In genomic region chr9:91066856-91067255, GRCh38 we compare ENCODE assay signal across 26 cellular contexts.
"Had no signal": no experiment of that assay in that cellular context is flagged by ENCODE, and none has a peak within 500 bp of the region (broad histone marks: within the 10 kb centered on the region; RNA-seq: fewer than 3 reads in every experiment).

No MANE protein-coding gene starts in this region.

- DNase-seq: activated B cell treated with CpG ODN at 0.5 μM for 24 hours; activated CD4-positive, alpha-beta T cell treated with anti-CD3 and anti-CD28 coated beads for 48 hours; activated CD4-positive, alpha-beta T cell treated with anti-CD3 and anti-CD28 coated beads, Interleukin-2, amount 50 U/mL, for 1 hour; activated CD4-positive, alpha-beta T cell treated with anti-CD3 and anti-CD28 coated beads, Interleukin-2, amount 50 U/mL, for 48 hours; activated CD8-positive, alpha-beta T cell treated with anti-CD3 and anti-CD28 coated beads for 36 hours; activated gamma-delta T cell; activated naive CD4-positive, alpha-beta T cell; activated naive CD4-positive, alpha-beta T cell treated with anti-CD3 and anti-CD28 coated beads, Interleukin-2, amount 10 ng/mL, durations not matched to agents 7 days and 5 days; activated naive CD8-positive, alpha-beta T cell treated with anti-CD3 and anti-CD28 coated beads, Interleukin-2, amount 10 ng/mL, durations not matched to agents 7 days and 5 days; activated T-cell treated with anti-CD3 and anti-CD28 coated beads for 4 hours; activated T-cell treated with anti-CD3 and anti-CD28 coated beads, Interleukin-2, amount 50 U/mL, for 24 hours; activated T-cell treated with anti-CD3 and anti-CD28 coated beads, Interleukin-2, amount 50 U/mL, for 72 hours; amniotic stem cell; anterior cingulate cortex; brain microvascular endothelial cell; caudate nucleus; effector CD8-positive, alpha-beta T cell; foreskin fibroblast; T-helper 1 cell; T-helper 17 cell; T1000; WERI-Rb-1 had no signal

- H3K4me3 Mint-ChIP-seq: activated B cell treated with CpG ODN at 0.5 μM for 24 hours; activated CD8-positive, alpha-beta T cell treated with anti-CD3 and anti-CD28 coated beads for 36 hours; activated naive CD4-positive, alpha-beta T cell treated with anti-CD3 and anti-CD28 coated beads, Interleukin-2, amount 10 ng/mL, durations not matched to agents 7 days and 5 days; activated naive CD8-positive, alpha-beta T cell treated with anti-CD3 and anti-CD28 coated beads, Interleukin-2, amount 10 ng/mL, durations not matched to agents 7 days and 5 days; activated T-cell treated with anti-CD3 and anti-CD28 coated beads, Interleukin-2, amount 50 U/mL, for 24 hours; activated T-cell treated with anti-CD3 and anti-CD28 coated beads, Interleukin-2, amount 50 U/mL, for 72 hours; T-helper 17 cell; T-helper 2 cell treated with Interferon-gamma antibody and Interleukin-4, amounts not matched to agents 5 μg/mL and 100 μg/mL, for 36 hours had no signal

- H3K36me3 ChIP-seq: brain microvascular endothelial cell, WERI-Rb-1 had no signal

- H3K27me3 Mint-ChIP-seq: activated T-cell treated with anti-CD3 and anti-CD28 coated beads, Interleukin-2, amount 50 U/mL, for 24 hours had no signal

- H3K27me3 ChIP-seq: brain microvascular endothelial cell had no signal

- H3K27ac Mint-ChIP-seq: activated B cell treated with CpG ODN at 0.5 μM for 24 hours; activated CD8-positive, alpha-beta T cell treated with anti-CD3 and anti-CD28 coated beads for 36 hours; activated naive CD4-positive, alpha-beta T cell treated with anti-CD3 and anti-CD28 coated beads, Interleukin-2, amount 10 ng/mL, durations not matched to agents 7 days and 5 days; activated naive CD8-positive, alpha-beta T cell treated with anti-CD3 and anti-CD28 coated beads, Interleukin-2, amount 10 ng/mL, durations not matched to agents 7 days and 5 days; activated T-cell treated with anti-CD3 and anti-CD28 coated beads, Interleukin-2, amount 50 U/mL, for 24 hours; activated T-cell treated with anti-CD3 and anti-CD28 coated beads, Interleukin-2, amount 50 U/mL, for 72 hours; T-helper 17 cell; T-helper 2 cell treated with Interferon-gamma antibody and Interleukin-4, amounts not matched to agents 5 μg/mL and 100 μg/mL, for 36 hours had no signal

- H3K4me1 Mint-ChIP-seq: activated B cell treated with CpG ODN at 0.5 μM for 24 hours had no signal

- H3K9me3 Mint-ChIP-seq: activated naive CD4-positive, alpha-beta T cell treated with anti-CD3 and anti-CD28 coated beads, Interleukin-2, amount 10 ng/mL, durations not matched to agents 7 days and 5 days; activated T-cell treated with anti-CD3 and anti-CD28 coated beads, Interleukin-2, amount 50 U/mL, for 72 hours; T-helper 2 cell treated with Interferon-gamma antibody and Interleukin-4, amounts not matched to agents 5 μg/mL and 100 μg/mL, for 36 hours had no signal

- H3K27ac ChIP-seq: brain microvascular endothelial cell, epithelial cell of prostate, WERI-Rb-1 had no signal

- ATAC-seq: activated CD4-positive, CD25-positive, alpha-beta regulatory T cell treated with anti-CD3 and anti-CD28 coated beads, Interleukin-2, amount 50 U/mL, for 24 hours; activated CD8-positive, alpha-beta T cell treated with anti-CD3 and anti-CD28 coated beads for 36 hours; activated naive CD4-positive, alpha-beta T cell treated with anti-CD3 and anti-CD28 coated beads, Interleukin-2, amount 50 U/mL, for 72 hours; activated T-cell treated with anti-CD3 and anti-CD28 coated beads, Interleukin-2, amount 50 U/mL, for 72 hours; T-helper 17 cell had no signal
